Comparison of ENCODE assay signal across 12 cellular contexts in genomic region chr19:48656840-48657474, GRCh38. TPM values are rescaled to one million over a fixed set of nuclear protein-coding genes. Genes with fewer than 3 reads are reported as not detected.
DNase-seq lines count a peak whose midpoint lies in the region; ATAC-seq and TF ChIP-seq lines count a peak whose summit lies in the region.
"Had no signal": no experiment of that assay in that cellular context is flagged by ENCODE, and none has a peak within 500 bp of the region (broad histone marks: within the 10 kb centered on the region; RNA-seq: fewer than 3 reads in every experiment).

No MANE protein-coding gene starts in this region.

- H4K8ac ChIP-seq in mesenchymal stem cell (ENCODE audit: low read length), result no peak overlapping the region

- no peak overlapping the region for H4K91ac ChIP-seq in mesenchymal stem cell (ENCODE audit: low read length)

- H3K9me3 ChIP-seq in mesenchymal stem cell (ENCODE audit: control insufficient read depth, low read length), result no peaks in the 10 kb centered on the region
- H3K9me3 ChIP-seq in upper lobe of right lung, result no peaks in the 10 kb centered on the region

- H3K4ac ChIP-seq in mesenchymal stem cell (ENCODE audit: low read depth in 1 of 2, low read length in 2 of 2), result peak overlapping the region in 1 of 2 experiments; percentile 60

- no peak overlapping the region for H3K9ac ChIP-seq in mesenchymal stem cell (ENCODE audit: low read length)

- ATAC-seq in GM21825 (IDR thresholded peaks at IDR 0.05; ENCODE audit: unreplicated experiment) (no peak), upper lobe of right lung (no peak)

- H3K23ac ChIP-seq in mesenchymal stem cell (ENCODE audit: low read length in 2 of 2), result no peak overlapping the region

- H2BK12ac ChIP-seq in mesenchymal stem cell (ENCODE audit: low read length in 2 of 2), result peak overlapping the region in 1 of 2 experiments; percentile 73

- H3K36me3 ChIP-seq in mesenchymal stem cell (ENCODE audit: control insufficient read depth in 1 of 2, insufficient read depth in 2 of 2, low read depth in 1 of 2, low read length in 2 of 2) (no peaks in the 10 kb centered on the region), upper lobe of right lung (no peaks in the 10 kb centered on the region)

- peak overlapping the region; percentile 74 for H2BK5ac ChIP-seq in mesenchymal stem cell (ENCODE audit: low read depth, low read length, poor library complexity, severe bottlenecking)

- H2BK15ac ChIP-seq in mesenchymal stem cell (ENCODE audit: low read depth, poor library complexity, severe bottlenecking), result no peak overlapping the region

- DNase-seq in AG20443 (ENCODE audit: low spot score) (peak; percentile 86), LoVo (ENCODE audit: low spot score) (peak; percentile 23), cardiac fibroblast (ENCODE audit: low read depth in 2 of 2) (peak; percentile 79 to 91), mesenchymal stem cell (peak; percentile 87), cardiac septum (ENCODE audit: low spot score) (no peak), upper lobe of right lung (no peak)
- no peak for DNase-seq in stimulated activated CD4-positive, alpha-beta T cell treated with anti-CD3 and anti-CD28 coated beads, Interleukin-4, amount 100 ng/mL, for 1 hour
- DNase-seq: effector CD4-positive, alpha-beta T cell; left cardiac atrium; NCI-H446; T-helper 1 cell had no signal

- H3K4me1 ChIP-seq in mesenchymal stem cell (ENCODE audit: control insufficient read depth, insufficient read depth, low read depth, low read length) (peaks cover 21% of the 10 kb centered on the region), upper lobe of right lung (peaks cover 3% of the 10 kb centered on the region)

- no peak overlapping the region for H2AK5ac ChIP-seq in mesenchymal stem cell (ENCODE audit: low read length, severe bottlenecking)

- H3K79me1 ChIP-seq in mesenchymal stem cell (replicated peaks; ENCODE audit: low read length, poor library complexity, severe bottlenecking), result no peaks in the 10 kb centered on the region

- peak overlapping the region; percentile 69 for H3K27ac ChIP-seq in mesenchymal stem cell (ENCODE audit: low read length, poor library complexity, severe bottlenecking)
- no peak overlapping the region for H3K27ac ChIP-seq in upper lobe of right lung

- intact Hi-C loops in cardiac septum (cut with DNase I) (no loop called here), upper lobe of right lung (cut with DNase I) (no loop called here)

- peak overlapping the region; percentile 17 for H3K4me2 ChIP-seq in mesenchymal stem cell (ENCODE audit: low read length, poor library complexity, severe bottlenecking)

- no peak overlapping the region for H2AFZ ChIP-seq in mesenchymal stem cell (ENCODE audit: low read depth, low read length)

- H2BK120ac ChIP-seq in mesenchymal stem cell (ENCODE audit: low read depth, low read length), result no peak overlapping the region

- no peak overlapping the region for H3K18ac ChIP-seq in mesenchymal stem cell (ENCODE audit: low read depth in 1 of 2, low read length in 2 of 2)

- H3K4me3 ChIP-seq in cardiac fibroblast (replicated peaks in 1 of 2; ENCODE audit: low read depth in 2 of 2, low read length in 2 of 2), result no peak overlapping the region
- H3K4me3 ChIP-seq in mesenchymal stem cell (ENCODE audit: insufficient read depth in 1 of 2, low read depth in 1 of 2, low read length in 2 of 2), result peak overlapping the region in 1 of 2 experiments; percentile 35
- no peak overlapping the region for H3K4me3 ChIP-seq in upper lobe of right lung

- H3K14ac ChIP-seq in mesenchymal stem cell (ENCODE audit: low read length in 2 of 2), result no peak overlapping the region

- peaks cover 0 to 3% of the 10 kb centered on the region in 2 experiments for H3K27me3 ChIP-seq in mesenchymal stem cell (ENCODE audit: control insufficient read depth in 1 of 2, insufficient read depth in 1 of 2, low read length in 2 of 2)
- H3K27me3 ChIP-seq in upper lobe of right lung, result no peaks in the 10 kb centered on the region

- WGBS in mesenchymal stem cell, result 34% methylated on average over 13 of the region's 16 CpGs

- TF ChIP-seq CTCF in cardiac fibroblast (IDR thresholded peaks at IDR 0.05; ENCODE audit: low read depth, low read length), result no peak
- no peak for TF ChIP-seq CTCF in upper lobe of right lung (IDR thresholded peaks at IDR 0.05)

RNA-seq across cellular contexts. Expression of gene CA11, which starts 11.0 kb away (rescaled TPM):
- polyA plus RNA-seq in mesenchymal stem cell (2013, experiment 1 of 2), result 30.0 TPM
- polyA plus RNA-seq in mesenchymal stem cell (2013, experiment 2 of 2), result 34.4 TPM
- total RNA-seq in cardiac septum (6.5 TPM), upper lobe of right lung (9.5 TPM)

RNA-seq across cellular contexts. Expression of gene NTN5, which starts 15.9 kb away (rescaled TPM):
- polyA plus RNA-seq in mesenchymal stem cell (2013, experiment 1 of 2), result 0.28 TPM
- polyA plus RNA-seq in mesenchymal stem cell (2013, experiment 2 of 2), result 0.29 TPM
- total RNA-seq in cardiac septum, result not detected
- 1.2 TPM for total RNA-seq in upper lobe of right lung

RNA-seq across cellular contexts. Expression of gene DBP, which starts 19.8 kb away (rescaled TPM):
- 4.2 TPM for polyA plus RNA-seq in mesenchymal stem cell (2013, experiment 1 of 2)
- polyA plus RNA-seq in mesenchymal stem cell (2013, experiment 2 of 2), result 5.0 TPM
- total RNA-seq in cardiac septum, result 4.4 TPM
- total RNA-seq in upper lobe of right lung, result 17.7 TPM

RNA-seq across cellular contexts. Expression of gene SPHK2, which starts 37.7 kb away (rescaled TPM):
- polyA plus RNA-seq in mesenchymal stem cell (2013, experiment 1 of 2), result 9.1 TPM
- 9.4 TPM for polyA plus RNA-seq in mesenchymal stem cell (2013, experiment 2 of 2)
- total RNA-seq in cardiac septum (8.5 TPM), upper lobe of right lung (23.3 TPM)

RNA-seq across cellular contexts. Expression of gene RPL18, which starts 38.0 kb away (rescaled TPM):
- 1,704 TPM for polyA plus RNA-seq in mesenchymal stem cell (2013, experiment 1 of 2)
- 1,641 TPM for polyA plus RNA-seq in mesenchymal stem cell (2013, experiment 2 of 2)
- 437 TPM for total RNA-seq in cardiac septum
- total RNA-seq in upper lobe of right lung, result 1,025 TPM

Comparison
In these comparisons a context has a peak if more than half of its experiments do, and no peak if none do; other contexts are left out.
1. DNase-seq: peak in AG20443 (single experiment), LoVo (single experiment), cardiac fibroblast (2 of 2) and mesenchymal stem cell (single experiment); none in cardiac septum (single experiment), stimulated activated CD4-positive, alpha-beta T cell treated with anti-CD3 and anti-CD28 coated beads, Interleukin-4, amount 100 ng/mL, for 1 hour (single experiment) and upper lobe of right lung (single experiment).